ENCODE assay signal across 1 cellular context in the genomic region with DNA sequence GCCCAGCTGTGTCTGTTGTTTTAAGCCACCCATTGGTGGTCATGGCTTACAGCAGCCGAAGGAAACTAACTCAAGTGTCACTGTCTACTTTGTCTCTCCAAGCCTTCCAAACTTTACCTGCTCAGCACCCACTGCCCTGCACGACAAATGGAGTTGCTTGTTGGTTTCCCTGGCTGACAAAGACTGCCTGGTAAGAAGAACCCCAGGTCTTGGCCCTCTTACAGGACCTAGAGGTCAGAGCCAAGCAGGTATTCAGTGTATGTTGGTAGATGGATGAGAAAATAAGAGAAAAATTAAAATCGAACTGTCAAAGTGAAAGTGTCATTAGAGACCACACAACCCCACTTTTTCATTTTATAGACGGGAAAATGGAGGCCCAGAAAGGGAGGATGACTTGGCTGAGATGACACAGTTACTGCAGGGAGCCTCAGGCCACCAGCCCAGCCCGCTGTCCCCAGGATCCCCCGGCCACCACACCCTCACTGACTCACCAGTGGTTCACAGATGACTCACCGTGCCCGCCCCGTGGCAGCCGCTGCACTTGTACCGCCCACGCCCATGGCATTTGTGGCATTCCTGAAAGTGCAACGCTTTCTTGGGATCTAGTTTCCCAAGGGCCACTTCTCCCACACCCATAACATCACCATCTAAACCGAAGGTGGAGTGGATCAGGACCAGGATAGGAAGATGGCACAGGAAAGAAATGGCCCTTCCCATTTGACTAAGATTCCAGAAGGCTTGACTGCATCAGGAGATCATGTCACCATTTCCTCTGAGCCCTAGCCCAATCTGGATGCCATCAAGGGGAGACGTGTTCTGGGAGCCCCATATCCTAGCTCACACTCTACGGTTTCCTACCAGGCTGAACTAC.
TF ChIP-seq lines count a peak whose summit lies in the region.

No MANE protein-coding gene starts in this region.

TF ChIP-seq in K562, 482 proteins besides CTCF, POLR2A, EP300 and RAD21 (continued from another document and continues in another):
- TF ChIP-seq LCOR (CRISPR knock-in tag; IDR thresholded peaks at IDR 0.05) (peak; percentile 85; the same call in 1 of the 2 replicates), IRF2 (CRISPR knock-in tag; IDR thresholded peaks at IDR 0.05) (no peak), ZNF324 (CRISPR knock-in tag; IDR thresholded peaks at IDR 0.05) (no peak), BRCA1 (IDR thresholded peaks at IDR 0.05) (no peak), BRCA1 (CRISPR knock-in tag; IDR thresholded peaks at IDR 0.05) (no peak), TEAD1 (CRISPR knock-in tag; IDR thresholded peaks at IDR 0.05) (peak in 1 of 2 experiments; percentile 91; a peak in 2 of 4 replicates), NEUROD1 (IDR thresholded peaks at IDR 0.05; ENCODE audit: borderline replicate concordance, low read depth, low read length, partially characterized antibody) (peak; percentile 89), SETDB1 (IDR thresholded peaks at IDR 0.05; ENCODE audit: low read length) (no peak), TAF1 (IDR thresholded peaks at IDR 0.05; ENCODE audit: control insufficient read depth, extremely low read depth, insufficient read depth, low read length, severe bottlenecking) (no peak), CHD4 (IDR thresholded peaks at IDR 0.05; ENCODE audit: insufficient read depth, insufficient replicate concordance, low read depth, low read length, poor library complexity, severe bottlenecking) (peak; percentile 36), GABPA (tag; conservative IDR thresholded peaks at IDR 0.05; ENCODE audit: low read depth) (no peak), PTRF (tag; IDR thresholded peaks at IDR 0.05) (0 out of 2 replicates have a peak, but pooled peaks have one; percentile 25), NR2C2 (CRISPR knock-in tag; IDR thresholded peaks at IDR 0.05) (0 out of 2 replicates have a peak, but pooled peaks have one; percentile 23), NR2C2 (tag; IDR thresholded peaks at IDR 0.05) (peak; percentile 63), FOS (IDR thresholded peaks at IDR 0.05; ENCODE audit: extremely low read depth, insufficient read length) (peak; percentile 94), GABPB2 (CRISPR knock-in tag; conservative IDR thresholded peaks at IDR 0.05) (no peak), ZNF444 (CRISPR knock-in tag; IDR thresholded peaks at IDR 0.05) (no peak), TEAD2 (tag; IDR thresholded peaks at IDR 0.05) (peak; percentile 67; the same call in 1 of the 2 replicates), TRIM24 (IDR thresholded peaks at IDR 0.05) (peak; percentile 14 to 74; a peak in 2 of 4 replicates), LEF1 (IDR thresholded peaks at IDR 0.05) (peak; percentile 37; the same call in 1 of the 2 replicates), MED1 (CRISPR knock-in tag; IDR thresholded peaks at IDR 0.05; ENCODE audit: borderline replicate concordance) (no peak), ZNF79 (CRISPR knock-in tag; IDR thresholded peaks at IDR 0.05; ENCODE audit: low read depth) (no peak), LARP7 (IDR thresholded peaks at IDR 0.05) (no peak), CTBP1 (IDR thresholded peaks at IDR 0.05; ENCODE audit: borderline replicate concordance) (peak; percentile 86)
- TF ChIP-seq, protein P1, sequence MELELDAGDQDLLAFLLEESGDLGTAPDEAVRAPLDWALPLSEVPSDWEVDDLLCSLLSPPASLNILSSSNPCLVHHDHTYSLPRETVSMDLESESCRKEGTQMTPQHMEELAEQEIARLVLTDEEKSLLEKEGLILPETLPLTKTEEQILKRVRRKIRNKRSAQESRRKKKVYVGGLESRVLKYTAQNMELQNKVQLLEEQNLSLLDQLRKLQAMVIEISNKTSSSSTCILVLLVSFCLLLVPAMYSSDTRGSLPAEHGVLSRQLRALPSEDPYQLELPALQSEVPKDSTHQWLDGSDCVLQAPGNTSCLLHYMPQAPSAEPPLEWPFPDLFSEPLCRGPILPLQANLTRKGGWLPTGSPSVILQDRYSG (tag; conservative IDR thresholded peaks at IDR 0.05; ENCODE audit: low read depth) = 0 out of 2 replicates have a peak, but pooled peaks have one; percentile 53
- TF ChIP-seq, protein P2, sequence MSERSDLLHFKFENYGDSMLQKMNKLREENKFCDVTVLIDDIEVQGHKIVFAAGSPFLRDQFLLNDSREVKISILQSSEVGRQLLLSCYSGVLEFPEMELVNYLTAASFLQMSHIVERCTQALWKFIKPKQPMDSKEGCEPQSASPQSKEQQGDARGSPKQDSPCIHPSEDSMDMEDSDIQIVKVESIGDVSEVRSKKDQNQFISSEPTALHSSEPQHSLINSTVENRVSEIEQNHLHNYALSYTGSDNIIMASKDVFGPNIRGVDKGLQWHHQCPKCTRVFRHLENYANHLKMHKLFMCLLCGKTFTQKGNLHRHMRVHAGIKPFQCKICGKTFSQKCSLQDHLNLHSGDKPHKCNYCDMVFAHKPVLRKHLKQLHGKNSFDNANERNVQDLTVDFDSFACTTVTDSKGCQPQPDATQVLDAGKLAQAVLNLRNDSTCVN (CRISPR knock-in tag; IDR thresholded peaks at IDR 0.05) = no peak
- TF ChIP-seq, protein P3, sequence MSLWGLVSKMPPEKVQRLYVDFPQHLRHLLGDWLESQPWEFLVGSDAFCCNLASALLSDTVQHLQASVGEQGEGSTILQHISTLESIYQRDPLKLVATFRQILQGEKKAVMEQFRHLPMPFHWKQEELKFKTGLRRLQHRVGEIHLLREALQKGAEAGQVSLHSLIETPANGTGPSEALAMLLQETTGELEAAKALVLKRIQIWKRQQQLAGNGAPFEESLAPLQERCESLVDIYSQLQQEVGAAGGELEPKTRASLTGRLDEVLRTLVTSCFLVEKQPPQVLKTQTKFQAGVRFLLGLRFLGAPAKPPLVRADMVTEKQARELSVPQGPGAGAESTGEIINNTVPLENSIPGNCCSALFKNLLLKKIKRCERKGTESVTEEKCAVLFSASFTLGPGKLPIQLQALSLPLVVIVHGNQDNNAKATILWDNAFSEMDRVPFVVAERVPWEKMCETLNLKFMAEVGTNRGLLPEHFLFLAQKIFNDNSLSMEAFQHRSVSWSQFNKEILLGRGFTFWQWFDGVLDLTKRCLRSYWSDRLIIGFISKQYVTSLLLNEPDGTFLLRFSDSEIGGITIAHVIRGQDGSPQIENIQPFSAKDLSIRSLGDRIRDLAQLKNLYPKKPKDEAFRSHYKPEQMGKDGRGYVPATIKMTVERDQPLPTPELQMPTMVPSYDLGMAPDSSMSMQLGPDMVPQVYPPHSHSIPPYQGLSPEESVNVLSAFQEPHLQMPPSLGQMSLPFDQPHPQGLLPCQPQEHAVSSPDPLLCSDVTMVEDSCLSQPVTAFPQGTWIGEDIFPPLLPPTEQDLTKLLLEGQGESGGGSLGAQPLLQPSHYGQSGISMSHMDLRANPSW (CRISPR knock-in tag; IDR thresholded peaks at IDR 0.05) = no peak
- TF ChIP-seq, protein P4, sequence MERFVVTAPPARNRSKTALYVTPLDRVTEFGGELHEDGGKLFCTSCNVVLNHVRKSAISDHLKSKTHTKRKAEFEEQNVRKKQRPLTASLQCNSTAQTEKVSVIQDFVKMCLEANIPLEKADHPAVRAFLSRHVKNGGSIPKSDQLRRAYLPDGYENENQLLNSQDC (CRISPR knock-in tag; IDR thresholded peaks at IDR 0.05) = no peak
- TF ChIP-seq, protein P5, sequence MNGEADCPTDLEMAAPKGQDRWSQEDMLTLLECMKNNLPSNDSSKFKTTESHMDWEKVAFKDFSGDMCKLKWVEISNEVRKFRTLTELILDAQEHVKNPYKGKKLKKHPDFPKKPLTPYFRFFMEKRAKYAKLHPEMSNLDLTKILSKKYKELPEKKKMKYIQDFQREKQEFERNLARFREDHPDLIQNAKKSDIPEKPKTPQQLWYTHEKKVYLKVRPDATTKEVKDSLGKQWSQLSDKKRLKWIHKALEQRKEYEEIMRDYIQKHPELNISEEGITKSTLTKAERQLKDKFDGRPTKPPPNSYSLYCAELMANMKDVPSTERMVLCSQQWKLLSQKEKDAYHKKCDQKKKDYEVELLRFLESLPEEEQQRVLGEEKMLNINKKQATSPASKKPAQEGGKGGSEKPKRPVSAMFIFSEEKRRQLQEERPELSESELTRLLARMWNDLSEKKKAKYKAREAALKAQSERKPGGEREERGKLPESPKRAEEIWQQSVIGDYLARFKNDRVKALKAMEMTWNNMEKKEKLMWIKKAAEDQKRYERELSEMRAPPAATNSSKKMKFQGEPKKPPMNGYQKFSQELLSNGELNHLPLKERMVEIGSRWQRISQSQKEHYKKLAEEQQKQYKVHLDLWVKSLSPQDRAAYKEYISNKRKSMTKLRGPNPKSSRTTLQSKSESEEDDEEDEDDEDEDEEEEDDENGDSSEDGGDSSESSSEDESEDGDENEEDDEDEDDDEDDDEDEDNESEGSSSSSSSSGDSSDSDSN (IDR thresholded peaks at IDR 0.05; ENCODE audit: borderline replicate concordance in 1 of 2, low read depth in 2 of 2, low read length in 2 of 2) = peak in 1 of 2 experiments; percentile 62; a peak in 1 of 4 replicates
- TF ChIP-seq, protein P6, sequence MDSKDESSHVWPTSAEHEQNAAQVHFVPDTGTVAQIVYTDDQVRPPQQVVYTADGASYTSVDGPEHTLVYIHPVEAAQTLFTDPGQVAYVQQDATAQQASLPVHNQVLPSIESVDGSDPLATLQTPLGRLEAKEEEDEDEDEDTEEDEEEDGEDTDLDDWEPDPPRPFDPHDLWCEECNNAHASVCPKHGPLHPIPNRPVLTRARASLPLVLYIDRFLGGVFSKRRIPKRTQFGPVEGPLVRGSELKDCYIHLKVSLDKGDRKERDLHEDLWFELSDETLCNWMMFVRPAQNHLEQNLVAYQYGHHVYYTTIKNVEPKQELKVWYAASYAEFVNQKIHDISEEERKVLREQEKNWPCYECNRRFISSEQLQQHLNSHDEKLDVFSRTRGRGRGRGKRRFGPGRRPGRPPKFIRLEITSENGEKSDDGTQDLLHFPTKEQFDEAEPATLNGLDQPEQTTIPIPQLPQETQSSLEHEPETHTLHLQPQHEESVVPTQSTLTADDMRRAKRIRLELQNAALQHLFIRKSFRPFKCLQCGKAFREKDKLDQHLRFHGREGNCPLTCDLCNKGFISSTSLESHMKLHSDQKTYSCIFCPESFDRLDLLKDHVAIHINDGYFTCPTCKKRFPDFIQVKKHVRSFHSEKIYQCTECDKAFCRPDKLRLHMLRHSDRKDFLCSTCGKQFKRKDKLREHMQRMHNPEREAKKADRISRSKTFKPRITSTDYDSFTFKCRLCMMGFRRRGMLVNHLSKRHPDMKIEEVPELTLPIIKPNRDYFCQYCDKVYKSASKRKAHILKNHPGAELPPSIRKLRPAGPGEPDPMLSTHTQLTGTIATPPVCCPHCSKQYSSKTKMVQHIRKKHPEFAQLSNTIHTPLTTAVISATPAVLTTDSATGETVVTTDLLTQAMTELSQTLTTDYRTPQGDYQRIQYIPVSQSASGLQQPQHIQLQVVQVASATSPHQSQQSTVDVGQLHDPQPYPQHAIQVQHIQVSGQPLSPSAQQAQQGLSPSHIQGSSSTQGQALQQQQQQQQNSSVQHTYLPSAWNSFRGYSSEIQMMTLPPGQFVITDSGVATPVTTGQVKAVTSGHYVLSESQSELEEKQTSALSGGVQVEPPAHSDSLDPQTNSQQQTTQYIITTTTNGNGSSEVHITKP (IDR thresholded peaks at IDR 0.05; ENCODE audit: partially characterized antibody) = no peak
- TF ChIP-seq, protein P7, sequence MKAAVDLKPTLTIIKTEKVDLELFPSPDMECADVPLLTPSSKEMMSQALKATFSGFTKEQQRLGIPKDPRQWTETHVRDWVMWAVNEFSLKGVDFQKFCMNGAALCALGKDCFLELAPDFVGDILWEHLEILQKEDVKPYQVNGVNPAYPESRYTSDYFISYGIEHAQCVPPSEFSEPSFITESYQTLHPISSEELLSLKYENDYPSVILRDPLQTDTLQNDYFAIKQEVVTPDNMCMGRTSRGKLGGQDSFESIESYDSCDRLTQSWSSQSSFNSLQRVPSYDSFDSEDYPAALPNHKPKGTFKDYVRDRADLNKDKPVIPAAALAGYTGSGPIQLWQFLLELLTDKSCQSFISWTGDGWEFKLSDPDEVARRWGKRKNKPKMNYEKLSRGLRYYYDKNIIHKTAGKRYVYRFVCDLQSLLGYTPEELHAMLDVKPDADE (conservative IDR thresholded peaks at IDR 0.05; ENCODE audit: control insufficient read depth, low read depth, low read length) = no peak
- TF ChIP-seq, protein P8, sequence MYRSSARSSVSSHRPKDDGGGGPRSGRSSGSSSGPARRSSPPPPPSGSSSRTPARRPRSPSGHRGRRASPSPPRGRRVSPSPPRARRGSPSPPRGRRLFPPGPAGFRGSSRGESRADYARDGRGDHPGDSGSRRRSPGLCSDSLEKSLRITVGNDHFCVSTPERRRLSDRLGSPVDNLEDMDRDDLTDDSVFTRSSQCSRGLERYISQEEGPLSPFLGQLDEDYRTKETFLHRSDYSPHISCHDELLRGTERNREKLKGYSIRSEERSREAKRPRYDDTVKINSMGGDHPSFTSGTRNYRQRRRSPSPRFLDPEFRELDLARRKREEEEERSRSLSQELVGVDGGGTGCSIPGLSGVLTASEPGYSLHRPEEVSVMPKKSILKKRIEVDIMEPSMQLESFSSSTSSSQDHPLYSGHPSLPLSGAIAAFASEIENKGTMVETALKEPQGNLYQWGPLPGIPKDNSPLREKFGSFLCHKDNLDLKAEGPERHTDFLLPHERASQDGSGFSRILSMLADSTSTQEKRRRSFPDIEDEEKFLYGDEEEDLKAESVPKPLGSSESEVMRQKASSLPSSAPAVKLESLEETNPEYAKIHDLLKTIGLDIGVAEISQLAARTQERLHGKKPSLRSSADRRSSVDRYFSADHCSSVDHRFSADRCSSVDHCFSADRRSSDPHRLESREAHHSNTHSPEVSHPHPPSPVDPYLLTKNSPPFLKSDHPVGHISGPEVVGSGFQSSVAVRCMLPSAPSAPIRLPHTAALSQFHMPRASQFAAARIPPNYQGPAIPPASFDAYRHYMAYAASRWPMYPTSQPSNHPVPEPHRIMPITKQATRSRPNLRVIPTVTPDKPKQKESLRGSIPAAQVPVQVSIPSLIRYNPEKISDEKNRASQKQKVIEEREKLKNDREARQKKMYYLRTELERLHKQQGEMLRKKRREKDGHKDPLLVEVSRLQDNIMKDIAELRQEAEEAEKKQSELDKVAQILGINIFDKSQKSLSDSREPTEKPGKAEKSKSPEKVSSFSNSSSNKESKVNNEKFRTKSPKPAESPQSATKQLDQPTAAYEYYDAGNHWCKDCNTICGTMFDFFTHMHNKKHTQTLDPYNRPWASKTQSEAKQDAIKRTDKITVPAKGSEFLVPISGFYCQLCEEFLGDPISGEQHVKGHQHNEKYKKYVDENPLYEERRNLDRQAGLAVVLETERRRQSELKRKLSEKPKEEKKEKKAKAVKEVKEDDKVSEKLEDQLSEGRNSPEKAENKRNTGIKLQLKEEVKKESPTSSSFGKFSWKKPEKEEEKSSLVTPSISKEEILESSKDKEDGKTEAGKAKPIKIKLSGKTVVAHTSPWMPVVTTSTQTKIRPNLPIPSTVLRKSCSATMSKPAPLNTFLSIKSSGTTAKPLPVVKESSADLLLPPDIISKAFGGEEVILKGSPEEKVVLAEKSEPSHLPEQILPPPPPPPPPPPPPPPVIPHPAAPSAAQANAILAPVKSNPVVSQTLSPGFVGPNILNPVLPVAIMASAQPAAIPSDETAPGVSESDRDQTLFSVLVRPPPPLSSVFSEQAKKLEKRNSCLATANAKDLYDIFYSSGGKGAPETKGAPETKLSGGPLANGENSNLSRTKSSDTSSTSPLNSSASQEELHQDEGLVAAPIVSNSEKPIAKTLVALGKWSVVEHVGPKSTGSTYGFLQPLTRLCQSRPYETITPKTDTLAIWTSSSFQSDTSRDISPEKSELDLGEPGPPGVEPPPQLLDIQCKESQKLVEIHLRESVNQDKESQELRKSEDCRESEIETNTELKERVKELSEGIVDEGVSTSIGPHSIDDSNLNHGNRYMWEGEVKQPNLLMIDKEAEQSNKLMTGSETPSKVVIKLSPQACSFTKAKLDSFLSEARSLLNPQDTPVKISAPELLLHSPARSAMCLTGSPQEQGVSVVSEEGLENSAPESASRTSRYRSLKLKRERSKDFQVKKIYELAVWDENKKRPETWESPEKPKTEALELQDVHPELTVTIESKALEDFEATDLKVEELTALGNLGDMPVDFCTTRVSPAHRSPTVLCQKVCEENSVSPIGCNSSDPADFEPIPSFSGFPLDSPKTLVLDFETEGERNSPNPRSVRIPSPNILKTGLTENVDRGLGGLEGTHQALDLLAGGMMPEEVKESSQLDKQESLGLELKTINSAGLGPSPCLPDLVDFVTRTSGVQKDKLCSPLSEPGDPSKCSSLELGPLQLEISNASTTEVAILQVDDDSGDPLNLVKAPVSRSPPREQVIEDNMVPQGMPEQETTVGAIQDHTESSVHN (IDR thresholded peaks at IDR 0.05; ENCODE audit: borderline replicate concordance in 1 of 2, low read depth in 1 of 2) = peak in 1 of 2 experiments; percentile 90; a peak in 2 of 4 replicates
